In the genomic region with DNA sequence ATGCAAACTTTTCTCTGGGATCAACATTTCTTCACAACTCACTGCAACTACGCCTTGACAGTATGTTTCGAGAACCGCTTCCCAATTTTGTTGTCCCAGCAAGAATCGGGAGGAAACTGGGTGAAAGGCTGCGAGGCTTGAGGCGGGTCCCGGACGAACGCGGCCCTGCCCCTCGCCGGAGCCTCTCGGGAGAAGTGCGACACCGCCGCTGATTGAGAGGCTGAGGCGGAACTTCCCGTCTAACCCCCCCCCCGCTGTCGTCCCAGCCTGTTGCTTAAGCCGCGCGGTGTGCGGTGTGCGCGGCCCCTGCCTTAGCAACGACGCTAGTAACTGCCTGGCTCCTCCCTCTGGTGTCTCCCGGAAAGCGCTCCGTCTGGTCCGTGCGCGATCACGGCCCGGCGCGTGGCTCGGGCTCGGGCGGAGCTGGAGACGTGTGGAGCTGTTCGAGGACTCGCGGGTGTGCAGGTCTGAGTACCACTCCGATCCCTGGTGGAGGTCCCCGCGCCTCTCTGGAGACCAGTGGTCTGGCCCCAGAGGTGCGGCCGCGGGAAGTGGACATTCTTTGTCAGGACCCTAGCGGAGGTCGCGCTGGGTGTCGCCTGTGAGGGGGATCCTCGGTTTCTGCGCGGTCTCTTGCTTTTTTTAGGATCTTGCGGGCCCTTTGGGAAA, we compare ENCODE assay signal across 1 cellular context.
TF ChIP-seq lines count a peak whose summit lies in the region.

A gene with protein sequence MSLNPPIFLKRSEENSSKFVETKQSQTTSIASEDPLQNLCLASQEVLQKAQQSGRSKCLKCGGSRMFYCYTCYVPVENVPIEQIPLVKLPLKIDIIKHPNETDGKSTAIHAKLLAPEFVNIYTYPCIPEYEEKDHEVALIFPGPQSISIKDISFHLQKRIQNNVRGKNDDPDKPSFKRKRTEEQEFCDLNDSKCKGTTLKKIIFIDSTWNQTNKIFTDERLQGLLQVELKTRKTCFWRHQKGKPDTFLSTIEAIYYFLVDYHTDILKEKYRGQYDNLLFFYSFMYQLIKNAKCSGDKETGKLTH (plus strand): TSS at position 391 of the 669 bp plus-strand sequence. CDS start 4,120 bp downstream, outside the sequence.
A gene with protein sequence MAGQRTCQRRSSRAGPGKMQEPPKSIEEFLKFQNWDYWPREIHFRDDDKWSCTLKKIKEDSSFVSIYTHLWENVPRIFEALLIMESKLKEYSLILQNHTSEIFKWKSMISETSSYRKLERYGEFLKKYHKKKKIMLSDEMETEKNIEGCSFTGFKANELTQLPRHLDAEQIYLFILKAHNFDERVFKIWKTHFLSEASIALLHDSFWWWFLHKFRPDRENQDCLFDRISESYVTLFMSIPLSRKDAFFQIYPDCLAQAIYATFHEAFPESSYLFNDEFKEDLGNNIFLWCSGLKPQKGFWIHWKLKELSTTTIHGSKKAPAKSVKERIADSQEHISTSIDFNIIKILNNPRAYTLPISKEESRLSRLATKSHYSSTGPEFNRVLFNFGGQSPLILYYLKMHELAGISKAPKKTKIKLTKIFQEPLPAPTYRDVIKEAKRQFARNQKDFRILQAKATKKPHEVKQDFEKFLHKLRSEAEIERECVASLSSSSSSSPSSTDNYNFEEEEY (minus strand): TSS at position 161 of the 669 bp plus-strand sequence. CDS start 5,647 bp downstream, outside the sequence.

TF ChIP-seq in HEK293, 187 proteins besides CTCF, POLR2A, EP300 and RAD21 (continued from another document and continues in another):
- TF ChIP-seq, protein P1, sequence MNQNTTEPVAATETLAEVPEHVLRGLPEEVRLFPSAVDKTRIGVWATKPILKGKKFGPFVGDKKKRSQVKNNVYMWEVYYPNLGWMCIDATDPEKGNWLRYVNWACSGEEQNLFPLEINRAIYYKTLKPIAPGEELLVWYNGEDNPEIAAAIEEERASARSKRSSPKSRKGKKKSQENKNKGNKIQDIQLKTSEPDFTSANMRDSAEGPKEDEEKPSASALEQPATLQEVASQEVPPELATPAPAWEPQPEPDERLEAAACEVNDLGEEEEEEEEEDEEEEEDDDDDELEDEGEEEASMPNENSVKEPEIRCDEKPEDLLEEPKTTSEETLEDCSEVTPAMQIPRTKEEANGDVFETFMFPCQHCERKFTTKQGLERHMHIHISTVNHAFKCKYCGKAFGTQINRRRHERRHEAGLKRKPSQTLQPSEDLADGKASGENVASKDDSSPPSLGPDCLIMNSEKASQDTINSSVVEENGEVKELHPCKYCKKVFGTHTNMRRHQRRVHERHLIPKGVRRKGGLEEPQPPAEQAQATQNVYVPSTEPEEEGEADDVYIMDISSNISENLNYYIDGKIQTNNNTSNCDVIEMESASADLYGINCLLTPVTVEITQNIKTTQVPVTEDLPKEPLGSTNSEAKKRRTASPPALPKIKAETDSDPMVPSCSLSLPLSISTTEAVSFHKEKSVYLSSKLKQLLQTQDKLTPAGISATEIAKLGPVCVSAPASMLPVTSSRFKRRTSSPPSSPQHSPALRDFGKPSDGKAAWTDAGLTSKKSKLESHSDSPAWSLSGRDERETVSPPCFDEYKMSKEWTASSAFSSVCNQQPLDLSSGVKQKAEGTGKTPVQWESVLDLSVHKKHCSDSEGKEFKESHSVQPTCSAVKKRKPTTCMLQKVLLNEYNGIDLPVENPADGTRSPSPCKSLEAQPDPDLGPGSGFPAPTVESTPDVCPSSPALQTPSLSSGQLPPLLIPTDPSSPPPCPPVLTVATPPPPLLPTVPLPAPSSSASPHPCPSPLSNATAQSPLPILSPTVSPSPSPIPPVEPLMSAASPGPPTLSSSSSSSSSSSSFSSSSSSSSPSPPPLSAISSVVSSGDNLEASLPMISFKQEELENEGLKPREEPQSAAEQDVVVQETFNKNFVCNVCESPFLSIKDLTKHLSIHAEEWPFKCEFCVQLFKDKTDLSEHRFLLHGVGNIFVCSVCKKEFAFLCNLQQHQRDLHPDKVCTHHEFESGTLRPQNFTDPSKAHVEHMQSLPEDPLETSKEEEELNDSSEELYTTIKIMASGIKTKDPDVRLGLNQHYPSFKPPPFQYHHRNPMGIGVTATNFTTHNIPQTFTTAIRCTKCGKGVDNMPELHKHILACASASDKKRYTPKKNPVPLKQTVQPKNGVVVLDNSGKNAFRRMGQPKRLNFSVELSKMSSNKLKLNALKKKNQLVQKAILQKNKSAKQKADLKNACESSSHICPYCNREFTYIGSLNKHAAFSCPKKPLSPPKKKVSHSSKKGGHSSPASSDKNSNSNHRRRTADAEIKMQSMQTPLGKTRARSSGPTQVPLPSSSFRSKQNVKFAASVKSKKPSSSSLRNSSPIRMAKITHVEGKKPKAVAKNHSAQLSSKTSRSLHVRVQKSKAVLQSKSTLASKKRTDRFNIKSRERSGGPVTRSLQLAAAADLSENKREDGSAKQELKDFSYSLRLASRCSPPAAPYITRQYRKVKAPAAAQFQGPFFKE (tag by site-specific recombination; IDR thresholded peaks at IDR 0.05; ENCODE audit: borderline replicate concordance), result no peak
- TF ChIP-seq ZNF302 (tag by site-specific recombination; IDR thresholded peaks at IDR 0.05; ENCODE audit: low read depth) (no peak), FEZF1 (tag by site-specific recombination; IDR thresholded peaks at IDR 0.05) (0 out of 2 replicates have a peak, but pooled peaks have one; percentile 14), ZNF248 (tag by site-specific recombination; IDR thresholded peaks at IDR 0.05) (no peak), ZNF239 (tag by site-specific recombination; IDR thresholded peaks at IDR 0.05) (0 out of 2 replicates have a peak, but pooled peaks have one; percentile 38), MEIS1 (CRISPR knock-in tag; IDR thresholded peaks at IDR 0.05; ENCODE audit: borderline replicate concordance) (no peak), BCL11A (tag by site-specific recombination; IDR thresholded peaks at IDR 0.05; ENCODE audit: low read depth) (no peak), MZF1 (tag by site-specific recombination; IDR thresholded peaks at IDR 0.05; ENCODE audit: borderline replicate concordance) (peak; percentile 39; the same call in 1 of the 2 replicates), ZNF560 (tag by site-specific recombination; IDR thresholded peaks at IDR 0.05; ENCODE audit: borderline replicate concordance) (no peak), ZNF701 (tag by site-specific recombination; IDR thresholded peaks at IDR 0.05) (no peak), ZNF350 (tag by site-specific recombination; IDR thresholded peaks at IDR 0.05) (no peak), ZFP69B (tag by site-specific recombination; IDR thresholded peaks at IDR 0.05) (peak; percentile 75), ZIC2 (tag by site-specific recombination; IDR thresholded peaks at IDR 0.05) (peak; percentile 35), ZNF221 (tag by site-specific recombination; IDR thresholded peaks at IDR 0.05; ENCODE audit: borderline replicate concordance) (no peak), ZNF658 (tag by site-specific recombination; IDR thresholded peaks at IDR 0.05) (no peak), ZNF335 (tag by site-specific recombination; conservative IDR thresholded peaks at IDR 0.05) (peak; percentile 87), ZNF274 (IDR thresholded peaks at IDR 0.05; ENCODE audit: low read length) (no peak), ZNF274 (tag by site-specific recombination; IDR thresholded peaks at IDR 0.05; ENCODE audit: borderline replicate concordance) (no peak), TCF7L2 (IDR thresholded peaks at IDR 0.05; ENCODE audit: borderline replicate concordance, low read depth, low read length) (no peak), ZNF211 (tag by site-specific recombination; IDR thresholded peaks at IDR 0.05; ENCODE audit: low read depth) (no peak), ZNF677 (tag by site-specific recombination; IDR thresholded peaks at IDR 0.05) (no peak), ZNF785 (tag by site-specific recombination; IDR thresholded peaks at IDR 0.05) (no peak), SCRT2 (tag by site-specific recombination; IDR thresholded peaks at IDR 0.05) (peak; percentile 100), ZBTB8A (tag by site-specific recombination; IDR thresholded peaks at IDR 0.05) (0 out of 2 replicates have a peak, but pooled peaks have one; percentile 15)
- TF ChIP-seq, protein P2, sequence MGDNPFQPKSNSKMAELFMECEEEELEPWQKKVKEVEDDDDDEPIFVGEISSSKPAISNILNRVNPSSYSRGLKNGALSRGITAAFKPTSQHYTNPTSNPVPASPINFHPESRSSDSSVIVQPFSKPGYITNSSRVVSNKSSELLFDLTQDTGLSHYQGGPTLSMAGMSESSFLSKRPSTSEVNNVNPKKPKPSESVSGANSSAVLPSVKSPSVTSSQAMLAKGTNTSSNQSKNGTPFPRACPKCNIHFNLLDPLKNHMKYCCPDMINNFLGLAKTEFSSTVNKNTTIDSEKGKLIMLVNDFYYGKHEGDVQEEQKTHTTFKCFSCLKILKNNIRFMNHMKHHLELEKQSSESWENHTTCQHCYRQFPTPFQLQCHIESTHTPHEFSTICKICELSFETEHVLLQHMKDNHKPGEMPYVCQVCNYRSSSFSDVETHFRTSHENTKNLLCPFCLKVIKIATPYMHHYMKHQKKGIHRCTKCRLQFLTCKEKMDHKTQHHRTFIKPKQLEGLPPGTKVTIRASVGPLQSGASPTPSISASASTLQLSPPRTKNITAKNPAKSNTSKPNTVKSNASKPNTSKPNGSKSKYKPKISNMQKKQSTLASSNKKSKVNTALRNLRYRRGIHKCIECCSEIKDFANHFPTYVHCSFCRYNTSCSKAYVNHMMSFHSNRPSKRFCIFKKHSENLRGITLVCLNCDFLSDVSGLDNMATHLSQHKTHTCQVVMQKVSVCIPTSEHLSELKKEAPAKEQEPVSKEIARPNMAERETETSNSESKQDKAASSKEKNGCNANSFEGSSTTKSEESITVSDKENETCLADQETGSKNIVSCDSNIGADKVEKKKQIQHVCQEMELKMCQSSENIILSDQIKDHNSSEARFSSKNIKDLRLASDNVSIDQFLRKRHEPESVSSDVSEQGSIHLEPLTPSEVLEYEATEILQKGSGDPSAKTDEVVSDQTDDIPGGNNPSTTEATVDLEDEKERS (tag by site-specific recombination; IDR thresholded peaks at IDR 0.05), result no peak
- TF ChIP-seq, protein P3, sequence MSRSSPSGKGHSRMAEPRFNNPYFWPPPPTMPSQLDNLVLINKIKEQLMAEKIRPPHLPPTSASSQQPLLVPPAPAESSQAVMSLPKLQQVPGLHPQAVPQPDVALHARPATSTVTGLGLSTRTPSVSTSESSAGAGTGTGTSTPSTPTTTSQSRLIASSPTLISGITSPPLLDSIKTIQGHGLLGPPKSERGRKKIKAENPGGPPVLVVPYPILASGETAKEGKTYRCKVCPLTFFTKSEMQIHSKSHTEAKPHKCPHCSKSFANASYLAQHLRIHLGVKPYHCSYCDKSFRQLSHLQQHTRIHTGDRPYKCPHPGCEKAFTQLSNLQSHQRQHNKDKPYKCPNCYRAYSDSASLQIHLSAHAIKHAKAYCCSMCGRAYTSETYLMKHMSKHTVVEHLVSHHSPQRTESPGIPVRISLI (tag by site-specific recombination; IDR thresholded peaks at IDR 0.05), result peak; percentile 87
- TF ChIP-seq, protein P4, sequence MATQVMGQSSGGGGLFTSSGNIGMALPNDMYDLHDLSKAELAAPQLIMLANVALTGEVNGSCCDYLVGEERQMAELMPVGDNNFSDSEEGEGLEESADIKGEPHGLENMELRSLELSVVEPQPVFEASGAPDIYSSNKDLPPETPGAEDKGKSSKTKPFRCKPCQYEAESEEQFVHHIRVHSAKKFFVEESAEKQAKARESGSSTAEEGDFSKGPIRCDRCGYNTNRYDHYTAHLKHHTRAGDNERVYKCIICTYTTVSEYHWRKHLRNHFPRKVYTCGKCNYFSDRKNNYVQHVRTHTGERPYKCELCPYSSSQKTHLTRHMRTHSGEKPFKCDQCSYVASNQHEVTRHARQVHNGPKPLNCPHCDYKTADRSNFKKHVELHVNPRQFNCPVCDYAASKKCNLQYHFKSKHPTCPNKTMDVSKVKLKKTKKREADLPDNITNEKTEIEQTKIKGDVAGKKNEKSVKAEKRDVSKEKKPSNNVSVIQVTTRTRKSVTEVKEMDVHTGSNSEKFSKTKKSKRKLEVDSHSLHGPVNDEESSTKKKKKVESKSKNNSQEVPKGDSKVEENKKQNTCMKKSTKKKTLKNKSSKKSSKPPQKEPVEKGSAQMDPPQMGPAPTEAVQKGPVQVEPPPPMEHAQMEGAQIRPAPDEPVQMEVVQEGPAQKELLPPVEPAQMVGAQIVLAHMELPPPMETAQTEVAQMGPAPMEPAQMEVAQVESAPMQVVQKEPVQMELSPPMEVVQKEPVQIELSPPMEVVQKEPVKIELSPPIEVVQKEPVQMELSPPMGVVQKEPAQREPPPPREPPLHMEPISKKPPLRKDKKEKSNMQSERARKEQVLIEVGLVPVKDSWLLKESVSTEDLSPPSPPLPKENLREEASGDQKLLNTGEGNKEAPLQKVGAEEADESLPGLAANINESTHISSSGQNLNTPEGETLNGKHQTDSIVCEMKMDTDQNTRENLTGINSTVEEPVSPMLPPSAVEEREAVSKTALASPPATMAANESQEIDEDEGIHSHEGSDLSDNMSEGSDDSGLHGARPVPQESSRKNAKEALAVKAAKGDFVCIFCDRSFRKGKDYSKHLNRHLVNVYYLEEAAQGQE (tag by site-specific recombination; IDR thresholded peaks at IDR 0.05), result 0 out of 2 replicates have a peak, but pooled peaks have one; percentile 13
- TF ChIP-seq, protein P5, sequence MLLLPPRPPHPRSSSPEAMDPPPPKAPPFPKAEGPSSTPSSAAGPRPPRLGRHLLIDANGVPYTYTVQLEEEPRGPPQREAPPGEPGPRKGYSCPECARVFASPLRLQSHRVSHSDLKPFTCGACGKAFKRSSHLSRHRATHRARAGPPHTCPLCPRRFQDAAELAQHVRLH (tag by site-specific recombination; IDR thresholded peaks at IDR 0.05), result peak; percentile 63; the same call in 1 of the 2 replicates
- TF ChIP-seq, protein P6, sequence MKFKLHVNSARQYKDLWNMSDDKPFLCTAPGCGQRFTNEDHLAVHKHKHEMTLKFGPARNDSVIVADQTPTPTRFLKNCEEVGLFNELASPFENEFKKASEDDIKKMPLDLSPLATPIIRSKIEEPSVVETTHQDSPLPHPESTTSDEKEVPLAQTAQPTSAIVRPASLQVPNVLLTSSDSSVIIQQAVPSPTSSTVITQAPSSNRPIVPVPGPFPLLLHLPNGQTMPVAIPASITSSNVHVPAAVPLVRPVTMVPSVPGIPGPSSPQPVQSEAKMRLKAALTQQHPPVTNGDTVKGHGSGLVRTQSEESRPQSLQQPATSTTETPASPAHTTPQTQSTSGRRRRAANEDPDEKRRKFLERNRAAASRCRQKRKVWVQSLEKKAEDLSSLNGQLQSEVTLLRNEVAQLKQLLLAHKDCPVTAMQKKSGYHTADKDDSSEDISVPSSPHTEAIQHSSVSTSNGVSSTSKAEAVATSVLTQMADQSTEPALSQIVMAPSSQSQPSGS (tag by site-specific recombination; IDR thresholded peaks at IDR 0.05; ENCODE audit: low read depth), result no peak
- TF ChIP-seq, protein P7, sequence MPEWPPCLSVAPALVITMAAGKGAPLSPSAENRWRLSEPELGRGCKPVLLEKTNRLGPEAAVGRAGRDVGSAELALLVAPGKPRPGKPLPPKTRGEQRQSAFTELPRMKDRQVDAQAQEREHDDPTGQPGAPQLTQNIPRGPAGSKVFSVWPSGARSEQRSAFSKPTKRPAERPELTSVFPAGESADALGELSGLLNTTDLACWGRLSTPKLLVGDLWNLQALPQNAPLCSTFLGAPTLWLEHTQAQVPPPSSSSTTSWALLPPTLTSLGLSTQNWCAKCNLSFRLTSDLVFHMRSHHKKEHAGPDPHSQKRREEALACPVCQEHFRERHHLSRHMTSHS (tag by site-specific recombination; IDR thresholded peaks at IDR 0.05), result no peak
